ENCODE assay signal across 20 cellular contexts in the genomic region with DNA sequence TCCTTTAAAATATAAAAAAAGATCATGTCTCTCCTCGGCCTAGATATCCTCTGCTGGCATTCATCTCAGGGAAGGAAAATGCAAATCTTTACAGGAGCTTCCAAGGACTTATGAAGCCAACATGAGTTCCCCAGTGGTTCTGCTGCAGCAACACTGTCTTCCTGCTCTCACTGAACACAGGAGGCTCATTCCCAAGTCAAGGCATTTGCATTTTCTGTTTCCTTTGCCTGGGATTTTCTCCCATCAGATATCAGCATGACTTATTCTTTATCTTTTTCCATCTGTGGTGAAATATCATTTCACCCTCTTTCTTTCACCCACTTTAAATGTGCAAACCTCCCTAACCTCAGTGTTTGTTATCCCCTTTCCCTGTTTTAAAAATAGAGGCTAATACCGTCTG.
"Had no signal": no experiment of that assay in that cellular context is flagged by ENCODE, and none has a peak within 500 bp of the region (broad histone marks: within the 10 kb centered on the region; RNA-seq: fewer than 3 reads in every experiment).

No MANE protein-coding gene starts in this region.

- H3K4me1 ChIP-seq: colonic mucosa, foreskin keratinocyte, lower lobe of right lung, neural progenitor cell, parathyroid adenoma, stomach, thyroid gland had no signal

- H3K27me3 ChIP-seq: colonic mucosa, esophagus muscularis mucosa, foreskin keratinocyte, neural progenitor cell, stomach, thyroid gland had no signal

- H3K4me3 ChIP-seq: colonic mucosa, esophagus muscularis mucosa, lower lobe of right lung, neural progenitor cell, stomach, thyroid gland had no signal

- ATAC-seq: activated T-helper 17 cell treated with anti-CD3 and anti-CD28 coated beads, Interleukin-2, amount 50 U/mL, for 72 hours; foreskin keratinocyte; left colon; lower lobe of right lung; T-cell had no signal

- H3K36me3 ChIP-seq: colonic mucosa, esophagus muscularis mucosa, lower lobe of right lung, neural progenitor cell, stomach, thyroid gland had no signal

- H3K27ac ChIP-seq: colonic mucosa, esophagus muscularis mucosa, foreskin keratinocyte, lower lobe of right lung, neural progenitor cell, parathyroid adenoma, stomach, thyroid gland had no signal

- H2AFZ ChIP-seq: neural progenitor cell, parathyroid adenoma had no signal

- H3K9ac ChIP-seq: neural progenitor cell, parathyroid adenoma had no signal

- H3K4me2 ChIP-seq: neural progenitor cell had no signal

- H3K9me3 ChIP-seq: colonic mucosa, esophagus muscularis mucosa, lower lobe of right lung, stomach, thyroid gland had no signal

- DNase-seq: activated CD4-positive, alpha-beta T cell treated with anti-CD3 and anti-CD28 coated beads, Interleukin-2, amount 50 U/mL, for 1 hour; activated naive CD4-positive, alpha-beta T cell treated with anti-CD3 and anti-CD28 coated beads for 36 hours; activated T-cell treated with anti-CD3 and anti-CD28 coated beads for 4 hours; caudate nucleus; colonic mucosa; foreskin keratinocyte; immature natural killer cell; left colon; lower lobe of right lung; retina; stimulated activated CD4-positive, alpha-beta T cell treated with anti-CD3 and anti-CD28 coated beads, Interleukin-12 subunit alpha, Interleukin-12 subunit beta, amount 100 ng/mL, for 4 hours; stimulated activated CD4-positive, alpha-beta T cell treated with anti-CD3 and anti-CD28 coated beads, Interleukin-2, amount 100 ng/mL, for 24 hours; stomach; T-cell; T-helper 9 cell; thyroid gland had no signal
